13 cellular contexts compared by ENCODE assay signal in the genomic region with DNA sequence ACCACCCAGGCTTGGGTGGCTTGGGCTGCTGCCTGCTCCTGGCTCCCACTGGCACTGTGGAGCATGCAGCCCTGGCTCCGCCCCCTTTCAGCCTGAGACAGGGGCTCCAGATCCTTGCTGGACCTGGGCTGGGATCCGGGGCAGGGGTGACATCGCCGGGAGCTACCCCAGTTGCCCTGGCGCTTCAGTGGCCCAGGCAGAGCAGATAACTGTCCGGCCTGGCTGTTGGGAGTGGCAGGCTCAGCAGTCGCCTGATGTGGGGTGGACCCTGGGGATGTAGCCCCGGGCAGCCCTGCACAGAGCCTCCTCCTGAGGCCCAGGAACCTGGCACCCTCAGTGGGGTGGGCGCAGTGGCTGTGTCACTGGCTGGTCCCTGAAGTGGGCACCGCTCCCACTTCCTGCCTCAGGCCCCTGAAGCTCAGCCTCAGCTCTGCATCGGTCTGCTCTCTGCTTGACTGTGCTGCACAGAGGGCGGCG. TPM values are rescaled to one million over a fixed set of nuclear protein-coding genes. Genes with fewer than 3 reads are reported as not detected.
DNase-seq lines count a peak whose midpoint lies in the region; ATAC-seq and TF ChIP-seq lines count a peak whose summit lies in the region.
"Had no signal": no experiment of that assay in that cellular context is flagged by ENCODE, and none has a peak within 500 bp of the region (broad histone marks: within the 10 kb centered on the region; RNA-seq: fewer than 3 reads in every experiment).

No MANE protein-coding gene starts in this region.

- no peak overlapping the region for H3K4me3 Mint-ChIP-seq in GM23338

- no peak overlapping the region for H4K5ac ChIP-seq in mesendoderm (ENCODE audit: low read length)

- no peaks in the 10 kb centered on the region for H3K9me2 ChIP-seq in GM23338 (ENCODE audit: insufficient read depth)

- peaks cover 6% of the 10 kb centered on the region for H3K27me3 Mint-ChIP-seq in GM23338 (ENCODE audit: insufficient read depth, low read depth, poor library complexity)

- H3K9me3 ChIP-seq in HUES6 (ENCODE audit: control insufficient read depth, insufficient read depth, low read depth, low read length) (no peaks in the 10 kb centered on the region), uterus (no peaks in the 10 kb centered on the region)
- H3K9me3 ChIP-seq: heart right ventricle had no signal

- no peak for TF ChIP-seq POLR2A in uterus (IDR thresholded peaks at IDR 0.05)

- H3K4me3 ChIP-seq in GM23338 (no peak overlapping the region), HUES6 (ENCODE audit: low read depth, low read length) (no peak overlapping the region), mesendoderm (ENCODE audit: low read length) (no peak overlapping the region), uterus (no peak overlapping the region)
- H3K4me3 ChIP-seq: heart right ventricle had no signal

- H3K18ac ChIP-seq in mesendoderm (ENCODE audit: low read length): no peak overlapping the region

- H3K27ac ChIP-seq in GM23338 (ENCODE audit: low read depth): no peak overlapping the region
- peak overlapping the region; percentile 43; the same call in 1 of the 2 replicates for H3K27ac ChIP-seq in HUES6 (ENCODE audit: low read depth, low read length)
- H3K27ac ChIP-seq in mesendoderm (ENCODE audit: low read depth, low read length): no peak overlapping the region
- no peak overlapping the region for H3K27ac ChIP-seq in uterus
- H3K27ac ChIP-seq: heart right ventricle had no signal

- H2BK120ac ChIP-seq in mesendoderm (ENCODE audit: low read depth, low read length): no peak overlapping the region

- no peak overlapping the region for H2AFZ ChIP-seq in GM23338

- intact Hi-C loops in uterus (cut with DNase I; ENCODE audit: low total_unique reads): no loop called here

- H3K36me3 ChIP-seq in GM23338 (ENCODE audit: insufficient read depth) (no peaks in the 10 kb centered on the region), HUES6 (ENCODE audit: control insufficient read depth, insufficient read depth, low read length) (no peaks in the 10 kb centered on the region), mesendoderm (ENCODE audit: control insufficient read depth, insufficient read depth, low read length) (no peaks in the 10 kb centered on the region), uterus (no peaks in the 10 kb centered on the region)

- H3K27me3 ChIP-seq in GM23338 (ENCODE audit: insufficient read depth) (no peaks in the 10 kb centered on the region), HUES6 (ENCODE audit: control insufficient read depth, insufficient read depth, low read length) (no peaks in the 10 kb centered on the region), mesendoderm (ENCODE audit: insufficient read depth, low read length, poor library complexity) (no peaks in the 10 kb centered on the region), uterus (no peaks in the 10 kb centered on the region)
- H3K27me3 ChIP-seq: heart right ventricle had no signal

- no peak overlapping the region for H2BK5ac ChIP-seq in mesendoderm (ENCODE audit: low read length)

- no peak overlapping the region for H3K9ac ChIP-seq in HUES6 (ENCODE audit: low read length)
- no peak overlapping the region for H3K9ac ChIP-seq in mesendoderm (ENCODE audit: low read length)

- ATAC-seq in GM18498 (IDR thresholded peaks at IDR 0.05; ENCODE audit: unreplicated experiment) (peak; percentile 37), GM23338 (peak; percentile 62), left lobe of liver (no peak)

- H3K56ac ChIP-seq in mesendoderm (ENCODE audit: low read length): peak overlapping the region; percentile 49

- no peaks in the 10 kb centered on the region for H3F3A ChIP-seq in GM23338 (replicated peaks; ENCODE audit: low read depth)

- 0 out of 2 replicates have a peak overlapping the region, but pooled peaks have one; percentile 45 for H3K4me2 ChIP-seq in GM23338
- H3K4me2 ChIP-seq in mesendoderm (ENCODE audit: low read length): no peak overlapping the region

- H3K4me1 ChIP-seq in GM23338 (ENCODE audit: insufficient read depth) (peaks cover 36% of the 10 kb centered on the region), HUES6 (ENCODE audit: control insufficient read depth, insufficient read depth, low read length) (peaks cover 47% of the 10 kb centered on the region), mesendoderm (ENCODE audit: control insufficient read depth, low read depth, low read length) (peaks cover 12% of the 10 kb centered on the region), uterus (no peaks in the 10 kb centered on the region)

- H4K8ac ChIP-seq in mesendoderm (ENCODE audit: low read depth, low read length): no peak overlapping the region

- peaks cover 45% of the 10 kb centered on the region for H3K4me1 Mint-ChIP-seq in GM23338

- DNase-seq in GM23338 (ENCODE audit: low spot score) (peak; percentile 36), mesendoderm (no peak), NCI-H2029 (lab: John Stamatoyannopoulos, UW) (no peak), uterus (no peak), MV-4-11 (lab: John Stamatoyannopoulos, UW) (no peak), left lobe of liver (ENCODE audit: low spot score) (no peak)
- DNase-seq: activated naive CD4-positive, alpha-beta T cell treated with Interleukin-2 at 50 U/mL for 16 hours; Calu3; effector CD4-positive, alpha-beta T cell; heart right ventricle; small intestine had no signal

- no peak overlapping the region for H3K27ac Mint-ChIP-seq in GM23338

- no peaks in the 10 kb centered on the region; the same call in 2 of the 3 replicates for H3K36me3 Mint-ChIP-seq in GM23338 (ENCODE audit: low read depth)

- no peak overlapping the region for H2BK15ac ChIP-seq in mesendoderm (replicated peaks; ENCODE audit: low read depth)

- H3K79me1 ChIP-seq in mesendoderm (ENCODE audit: low read length): peaks cover 3% of the 10 kb centered on the region

- H2AK5ac ChIP-seq in mesendoderm (ENCODE audit: low read length): no peak overlapping the region

- no peak overlapping the region for H3K4ac ChIP-seq in mesendoderm (ENCODE audit: low read depth, low read length)

- H3K9me3 Mint-ChIP-seq in GM23338: no peaks in the 10 kb centered on the region

- peak overlapping the region; percentile 66 for H3K23ac ChIP-seq in mesendoderm (ENCODE audit: low read length)

- H3K79me2 ChIP-seq in GM23338 (replicated peaks; ENCODE audit: insufficient read depth): no peaks in the 10 kb centered on the region; the same call in 1 of the 2 replicates
- peaks cover 2% of the 10 kb centered on the region for H3K79me2 ChIP-seq in mesendoderm (ENCODE audit: control insufficient read depth, insufficient read depth, low read length)

- no CpG with 5 or more reads among the region's 13 CpGs for WGBS in mesendoderm (ENCODE audit: extremely low coverage, insufficient coverage, low lambda C conversion rate)

- no peak for TF ChIP-seq CTCF in GM23338 (conservative IDR thresholded peaks at IDR 0.05; ENCODE audit: low read depth in 2 of 2)
- TF ChIP-seq CTCF in uterus (IDR thresholded peaks at IDR 0.05): no peak

- no peaks in the 10 kb centered on the region for H4K20me1 ChIP-seq in GM23338 (replicated peaks; ENCODE audit: insufficient read depth)

TF ChIP-seq in GM23338, 12 proteins besides CTCF, POLR2A, EP300 and RAD21 (continues in another document):
- no peak for TF ChIP-seq STAT1 (IDR thresholded peaks at IDR 0.05; ENCODE audit: unreplicated experiment)
- no peak for TF ChIP-seq EZH2phosphoT487 (IDR thresholded peaks at IDR 0.05; ENCODE audit: unreplicated experiment)
- TF ChIP-seq ZNF331 (CRISPR knock-in tag; IDR thresholded peaks at IDR 0.05; ENCODE audit: low read depth): no peak
- TF ChIP-seq, protein P1, sequence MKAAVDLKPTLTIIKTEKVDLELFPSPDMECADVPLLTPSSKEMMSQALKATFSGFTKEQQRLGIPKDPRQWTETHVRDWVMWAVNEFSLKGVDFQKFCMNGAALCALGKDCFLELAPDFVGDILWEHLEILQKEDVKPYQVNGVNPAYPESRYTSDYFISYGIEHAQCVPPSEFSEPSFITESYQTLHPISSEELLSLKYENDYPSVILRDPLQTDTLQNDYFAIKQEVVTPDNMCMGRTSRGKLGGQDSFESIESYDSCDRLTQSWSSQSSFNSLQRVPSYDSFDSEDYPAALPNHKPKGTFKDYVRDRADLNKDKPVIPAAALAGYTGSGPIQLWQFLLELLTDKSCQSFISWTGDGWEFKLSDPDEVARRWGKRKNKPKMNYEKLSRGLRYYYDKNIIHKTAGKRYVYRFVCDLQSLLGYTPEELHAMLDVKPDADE (IDR thresholded peaks at IDR 0.05): no peak
- TF ChIP-seq EZH2 (IDR thresholded peaks at IDR 0.05; ENCODE audit: low read depth, unreplicated experiment): no peak
- no peak for TF ChIP-seq CREB1 (CRISPR knock-in tag; IDR thresholded peaks at IDR 0.05; ENCODE audit: low read depth)
- TF ChIP-seq JUNB (IDR thresholded peaks at IDR 0.05; ENCODE audit: unreplicated experiment): no peak

RNA-seq across cellular contexts. Expression of a gene that starts 57.9 kb away (rescaled TPM):
- total RNA-seq in GM23338 (2014; rRNA removed; shearing (Covaris generic)): 22.2 and 23.2 TPM in 2 replicates
- polyA plus RNA-seq in GM23338 (2016; fragmentation: Nextera tagmentation; extraction: Ambion mirVana): 8.2 and 8.6 TPM in 2 replicates
- 13.2 TPM for polyA plus RNA-seq in mesendoderm (2013, experiment 1 of 2)
- polyA plus RNA-seq in mesendoderm (2013, experiment 2 of 2): 13.6 TPM
- total RNA-seq in uterus: 10 to 100 TPM; 39.2 to 57.6 (median 51.8) TPM
- 3.8 TPM for total RNA-seq in left lobe of liver
